ENCODE assay signal across 8 cellular contexts in the genomic region with DNA sequence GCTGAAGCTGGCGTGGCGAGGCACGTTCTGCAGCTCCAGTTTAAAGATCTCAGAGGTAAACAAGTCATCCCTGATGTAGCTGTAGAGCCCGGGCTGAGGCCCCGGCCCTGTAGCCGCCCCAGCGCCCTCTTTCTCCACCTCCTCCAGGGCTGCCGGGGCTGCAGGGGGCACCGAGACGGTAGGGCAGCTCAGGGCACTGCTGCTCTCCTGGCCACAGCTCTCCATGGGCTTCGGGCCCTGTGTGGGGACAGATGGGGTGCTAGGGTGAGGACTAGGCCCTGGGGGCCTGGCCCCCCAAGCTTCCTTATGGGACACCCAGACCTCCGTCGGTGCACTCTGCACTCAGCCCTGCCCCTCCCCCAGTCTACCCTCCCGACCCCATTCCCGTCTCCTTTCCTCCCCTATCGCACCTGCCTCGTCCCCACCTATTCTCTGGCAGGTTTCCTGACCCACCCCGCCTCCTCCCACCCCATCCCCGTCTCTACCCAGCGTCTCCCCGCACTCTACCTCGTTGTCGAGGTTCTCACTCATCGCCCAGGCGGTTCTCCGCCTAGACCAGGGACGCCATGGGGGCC. TPM values are rescaled to one million over a fixed set of nuclear protein-coding genes. Genes with fewer than 3 reads are reported as not detected.
DNase-seq lines count a peak whose midpoint lies in the region; ATAC-seq lines count a peak whose summit lies in the region.

No MANE protein-coding gene starts in this region.

- H3K27ac ChIP-seq in adipose tissue (ENCODE audit: low read depth, low read length) = peak overlapping the region; percentile 40
- peak overlapping the region; percentile 84 for H3K27ac ChIP-seq in substantia nigra (ENCODE audit: low read depth, low read length, poor library complexity, severe bottlenecking)

- WGBS in adipose tissue, 3 donors = 6 to 9% (median 8%) methylated on average over 27 of the region's 27 CpGs

- ATAC-seq in GM21515 (IDR thresholded peaks at IDR 0.05; ENCODE audit: unreplicated experiment) = no peak

- DNase-seq in NCI-H748 (lab: John Stamatoyannopoulos, UW; ENCODE audit: unreplicated experiment) = peak; percentile 35
- DNase-seq in NCI-H748 treated with DMSO at 0.1 percent for 48 hours (lab: John Stamatoyannopoulos, UW) = no peak
- DNase-seq in iPS-NIHi7 (ENCODE audit: extremely low spot score) = peak; percentile 48
- no peak for DNase-seq in substantia nigra (lab: John Stamatoyannopoulos, UW)
- DNase-seq in SK-N-DZ (ENCODE audit: low spot score) = no peak
- no peak for DNase-seq in cerebellar nuclear complex (lab: John Stamatoyannopoulos, UW)

RNA-seq across cellular contexts. Expression of a gene that starts 0.6 kb away (rescaled TPM):
- polyA plus RNA-seq in adipose tissue = 10 to 100 TPM; 42.3 to 94.7 (median 68.2) TPM
- 1,231 and 1,346 TPM in 2 replicates for polyA plus RNA-seq in SK-N-DZ (2014; cell fraction: cytosol; rRNA removed)
- polyA plus RNA-seq in SK-N-DZ (2014; cell fraction: nucleus; rRNA removed) = 922 and 1,167 TPM in 2 replicates

RNA-seq across cellular contexts. Expression of a gene that starts 0.6 kb away (rescaled TPM):
- 10 to 100 TPM; 32.2 to 47.9 (median 43.0) TPM for polyA plus RNA-seq in adipose tissue
- polyA plus RNA-seq in SK-N-DZ (2014; cell fraction: cytosol; rRNA removed) = 46.2 and 86.0 TPM in 2 replicates
- polyA plus RNA-seq in SK-N-DZ (2014; cell fraction: nucleus; rRNA removed) = 526 and 564 TPM in 2 replicates

RNA-seq across cellular contexts. Expression of a gene that starts 15.1 kb away (rescaled TPM):
- polyA plus RNA-seq in adipose tissue = 10 to 100 TPM; 20.5 to 45.6 (median 28.0) TPM
- polyA plus RNA-seq in SK-N-DZ (2014; cell fraction: cytosol; rRNA removed) = 10.4 and 14.8 TPM in 2 replicates
- 110 and 161 TPM in 2 replicates for polyA plus RNA-seq in SK-N-DZ (2014; cell fraction: nucleus; rRNA removed)

RNA-seq across cellular contexts. Expression of a gene that starts 34.4 kb away (rescaled TPM):
- polyA plus RNA-seq in adipose tissue = 1 to 10 TPM in 1 of 3 donors, under 1 TPM in 2; 0.48 to 3.0 (median 0.86) TPM
- polyA plus RNA-seq in SK-N-DZ (2014; cell fraction: cytosol; rRNA removed) = 4.8 and 7.7 TPM in 2 replicates
- polyA plus RNA-seq in SK-N-DZ (2014; cell fraction: nucleus; rRNA removed) = 13.0 and 26.0 TPM in 2 replicates

RNA-seq across cellular contexts. Expression of a gene that starts 36.4 kb away (rescaled TPM):
- polyA plus RNA-seq in adipose tissue = 10 to 100 TPM; 10.1 to 15.6 (median 12.9) TPM
- polyA plus RNA-seq in SK-N-DZ (2014; cell fraction: cytosol; rRNA removed) = 34.1 and 34.7 TPM in 2 replicates
- polyA plus RNA-seq in SK-N-DZ (2014; cell fraction: nucleus; rRNA removed) = 174 and 249 TPM in 2 replicates

Comparison
In these comparisons a context has a peak if more than half of its experiments do, and no peak if none do; other contexts are left out.
1. DNase-seq: peak in NCI-H748 (single experiment) and iPS-NIHi7 (single experiment); none in NCI-H748 treated with DMSO at 0.1 percent for 48 hours (single experiment), substantia nigra (0 of 49), SK-N-DZ (single experiment) and cerebellar nuclear complex (0 of 2).